10 cellular contexts compared by ENCODE assay signal in genomic region chr14:90087433-90087832, GRCh38. TPM values are rescaled to one million over a fixed set of nuclear protein-coding genes. Genes with fewer than 3 reads are reported as not detected.
A peak's percentile ranks its signal among the peaks of the same experiment; 100 is the strongest.
DNase-seq lines count a peak whose midpoint lies in the region; ATAC-seq and TF ChIP-seq lines count a peak whose summit lies in the region.
"Had no signal": no experiment of that assay in that cellular context is flagged by ENCODE, and none has a peak within 500 bp of the region (broad histone marks: within the 10 kb centered on the region; RNA-seq: fewer than 3 reads in every experiment).

No MANE protein-coding gene starts in this region.

- DNase-seq in HFFc6 (peak; percentile 66), SIG-M5 (lab: John Stamatoyannopoulos, UW) (peak; percentile 96), head of caudate nucleus (peak in 30 of 42 donors; percentile 13 to 71 (median 36)), NCI-H1092 treated with DMSO at 0.1 percent for 48 hours (lab: John Stamatoyannopoulos, UW) (no peak), progenitor cell of endocrine pancreas (ENCODE audit: low spot score, unreplicated experiment) (no peak)
- DNase-seq: naive B cell, NCI-H146 had no signal

- H3K36me3 Mint-ChIP-seq in HFFc6 (ENCODE audit: low read depth), result no peaks in the 10 kb centered on the region
- no peaks in the 10 kb centered on the region for H3K36me3 Mint-ChIP-seq in stimulated activated memory B cell treated with anti-CD40 and anti-IgM and Interleukin-4, amounts not matched to agents 10 μg/mL and 1 μg/mL and 100 μg/mL, for 72 hours
- peaks cover 1% of the 10 kb centered on the region for H3K36me3 Mint-ChIP-seq in progenitor cell of endocrine pancreas (ENCODE audit: insufficient read depth)

- intact Hi-C loops in head of caudate nucleus (cut with DNase I), result no loop called here

- H3K27ac Mint-ChIP-seq in HFFc6 (no peak overlapping the region), progenitor cell of endocrine pancreas (no peak overlapping the region)
- no peak overlapping the region for H3K27ac Mint-ChIP-seq in stimulated activated memory B cell treated with anti-CD40 and anti-IgM and Interleukin-4, amounts not matched to agents 10 μg/mL and 1 μg/mL and 100 μg/mL, for 72 hours
- H3K27ac Mint-ChIP-seq: naive B cell had no signal

- peaks cover 16% of the 10 kb centered on the region for H3K27me3 Mint-ChIP-seq in HFFc6 (ENCODE audit: insufficient read depth)
- peaks cover 14% of the 10 kb centered on the region for H3K27me3 Mint-ChIP-seq in stimulated activated memory B cell treated with anti-CD40 and anti-IgM and Interleukin-4, amounts not matched to agents 10 μg/mL and 1 μg/mL and 100 μg/mL, for 72 hours
- peaks cover 2% of the 10 kb centered on the region for H3K27me3 Mint-ChIP-seq in progenitor cell of endocrine pancreas

- H3K4me3 Mint-ChIP-seq in HFFc6, result no peak overlapping the region
- no peak overlapping the region for H3K4me3 Mint-ChIP-seq in stimulated activated memory B cell treated with anti-CD40 and anti-IgM and Interleukin-4, amounts not matched to agents 10 μg/mL and 1 μg/mL and 100 μg/mL, for 72 hours
- no peak overlapping the region for H3K4me3 Mint-ChIP-seq in progenitor cell of endocrine pancreas (ENCODE audit: low read depth)
- H3K4me3 Mint-ChIP-seq: naive B cell had no signal

- TF ChIP-seq CTCF in HFFc6 (IDR thresholded peaks at IDR 0.05), result no peak
- no peak for TF ChIP-seq CTCF in progenitor cell of endocrine pancreas (IDR thresholded peaks at IDR 0.05; ENCODE audit: unreplicated experiment)

- ATAC-seq in stimulated activated memory B cell treated with anti-CD40 and anti-IgM and Interleukin-4, amounts not matched to agents 10 μg/mL and 1 μg/mL and 100 μg/mL, for 72 hours, result peak; percentile 75
- ATAC-seq in GM21360 (IDR thresholded peaks at IDR 0.05; ENCODE audit: unreplicated experiment) (no peak), HG03097 (IDR thresholded peaks at IDR 0.05; ENCODE audit: low FRiP score, unreplicated experiment) (no peak)

- no peaks in the 10 kb centered on the region for H3K9me3 Mint-ChIP-seq in HFFc6
- no peaks in the 10 kb centered on the region for H3K9me3 Mint-ChIP-seq in stimulated activated memory B cell treated with anti-CD40 and anti-IgM and Interleukin-4, amounts not matched to agents 10 μg/mL and 1 μg/mL and 100 μg/mL, for 72 hours
- H3K9me3 Mint-ChIP-seq in progenitor cell of endocrine pancreas (ENCODE audit: low read depth), result no peaks in the 10 kb centered on the region

- H3K4me1 Mint-ChIP-seq in HFFc6 (ENCODE audit: low read depth), result peaks cover 13% of the 10 kb centered on the region
- H3K4me1 Mint-ChIP-seq in stimulated activated memory B cell treated with anti-CD40 and anti-IgM and Interleukin-4, amounts not matched to agents 10 μg/mL and 1 μg/mL and 100 μg/mL, for 72 hours, result no peaks in the 10 kb centered on the region
- no peaks in the 10 kb centered on the region for H3K4me1 Mint-ChIP-seq in progenitor cell of endocrine pancreas (ENCODE audit: low read depth)
- H3K4me1 Mint-ChIP-seq: naive B cell had no signal

RNA-seq across cellular contexts. Expression of gene KCNK13, which starts 25.6 kb away (rescaled TPM):
- not detected for total RNA-seq in HFFc6 (2021; fragmentation: NEBNext Ultra II Directional; extraction: Animal tissue kit (Norgen Biotek cat#: 25700))
- total RNA-seq in progenitor cell of endocrine pancreas, result not detected in 2 replicates

Comparison
In these comparisons a context has a peak if more than half of its experiments do, and no peak if none do; other contexts are left out.
1. DNase-seq: peak in HFFc6 (single experiment), SIG-M5 (single experiment) and head of caudate nucleus (30 of 42); none in NCI-H1092 treated with DMSO at 0.1 percent for 48 hours (single experiment) and progenitor cell of endocrine pancreas (single experiment).